Comparison of ENCODE assay signal across 8 cellular contexts in the genomic region with DNA sequence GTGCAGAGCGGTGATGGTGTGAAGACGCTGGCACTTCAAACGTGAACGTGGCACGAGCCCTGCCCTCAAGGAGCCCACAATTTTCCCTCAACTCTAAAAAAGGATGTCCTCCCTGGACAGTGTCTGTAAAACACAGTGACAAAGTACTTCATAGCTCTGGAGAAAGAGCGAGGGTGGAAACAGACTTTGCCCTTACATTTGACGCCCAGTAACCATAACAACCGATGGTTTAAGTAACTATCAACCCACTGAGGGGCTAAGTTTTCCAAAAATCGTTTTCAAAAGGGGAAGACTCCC. TPM values are rescaled to one million over a fixed set of nuclear protein-coding genes. Genes with fewer than 3 reads are reported as not detected.
DNase-seq lines count a peak whose midpoint lies in the region; ATAC-seq and TF ChIP-seq lines count a peak whose summit lies in the region.

No MANE protein-coding gene starts in this region.

- no peak for TF ChIP-seq CTCF in BE2C (IDR thresholded peaks at IDR 0.05; ENCODE audit: low read depth, low read length)
- TF ChIP-seq CTCF in mesothelial cell of epicardium (IDR thresholded peaks at IDR 0.05; ENCODE audit: unreplicated experiment) = no peak

- H3K27me3 ChIP-seq in BE2C = no peaks in the 10 kb centered on the region

- H3K9me3 Mint-ChIP-seq in IgD-negative memory B cell (no peaks in the 10 kb centered on the region), mesothelial cell of epicardium (no peaks in the 10 kb centered on the region)
- no peaks in the 10 kb centered on the region for H3K9me3 Mint-ChIP-seq in central memory CD8-positive, alpha-beta T cell

- H3K36me3 Mint-ChIP-seq in IgD-negative memory B cell (peaks cover 1% of the 10 kb centered on the region), mesothelial cell of epicardium (no peaks in the 10 kb centered on the region)
- H3K36me3 Mint-ChIP-seq in central memory CD8-positive, alpha-beta T cell (ENCODE audit: insufficient read depth) = peaks cover 9% of the 10 kb centered on the region

- peak; percentile 1 for ATAC-seq in central memory CD8-positive, alpha-beta T cell (replicated peaks; ENCODE audit: extremely low read depth, poor library complexity, severe bottlenecking)
- ATAC-seq in GM18907 (IDR thresholded peaks at IDR 0.05; ENCODE audit: unreplicated experiment) (no peak), GM21526 (IDR thresholded peaks at IDR 0.05; ENCODE audit: low FRiP score, unreplicated experiment) (no peak)

- H3K4me3 ChIP-seq in BE2C (ENCODE audit: low read depth, low read length) = peak overlapping the region; percentile 68

- H3K27ac Mint-ChIP-seq in IgD-negative memory B cell (peak overlapping the region; percentile 69 to 91 (median 73)), mesothelial cell of epicardium (peak overlapping the region; percentile 83)
- H3K27ac Mint-ChIP-seq in central memory CD8-positive, alpha-beta T cell (ENCODE audit: low read depth) = peak overlapping the region; percentile 89

- peak overlapping the region; percentile 90 to 97 (median 94) for H3K4me3 Mint-ChIP-seq in IgD-negative memory B cell
- H3K4me3 Mint-ChIP-seq in central memory CD8-positive, alpha-beta T cell = peak overlapping the region; percentile 90
- peak overlapping the region; percentile 82 for H3K4me3 Mint-ChIP-seq in mesothelial cell of epicardium

- H3K4me1 Mint-ChIP-seq in IgD-negative memory B cell (peaks cover 15 to 28% (median 18%) of the 10 kb centered on the region in 3 donors), mesothelial cell of epicardium (peaks cover 35% of the 10 kb centered on the region)
- peaks cover 34% of the 10 kb centered on the region for H3K4me1 Mint-ChIP-seq in central memory CD8-positive, alpha-beta T cell

- H3K27me3 Mint-ChIP-seq in IgD-negative memory B cell (no peaks in the 10 kb centered on the region), mesothelial cell of epicardium (ENCODE audit: low read depth) (peaks cover 6% of the 10 kb centered on the region)
- H3K27me3 Mint-ChIP-seq in central memory CD8-positive, alpha-beta T cell = peaks cover 10% of the 10 kb centered on the region

- DNase-seq in BE2C = no peak
- no peak for DNase-seq in central memory CD8-positive, alpha-beta T cell (ENCODE audit: low spot score in 2 of 2)
- no peak for DNase-seq in mesothelial cell of epicardium (ENCODE audit: low spot score in 2 of 2, unreplicated experiment in 2 of 2)
- no peak for DNase-seq in SW 1271 (lab: John Stamatoyannopoulos, UW)
- DNase-seq in HT-29 (ENCODE audit: low spot score) = no peak

- no peaks in the 10 kb centered on the region for H3K36me3 ChIP-seq in BE2C

- peaks cover 6% of the 10 kb centered on the region; the same call in 1 of the 2 replicates for H3K4me1 ChIP-seq in BE2C

- H3K9me3 ChIP-seq in BE2C = no peaks in the 10 kb centered on the region

RNA-seq across cellular contexts. Expression of a gene that starts 1.0 kb away (rescaled TPM):
- polyA plus RNA-seq in BE2C (2012; ENCODE audit: insufficient read depth, insufficient read length, low read depth) = 13.0 TPM
- polyA plus RNA-seq in IgD-negative memory B cell = 2.8 TPM
- total RNA-seq in mesothelial cell of epicardium = 27.1 to 29.7 TPM (median 27.3 TPM) in 3 replicates
- total RNA-seq in HT-29 (2014; rRNA removed; shearing (Covaris generic)) = 9.7 and 9.8 TPM in 2 replicates
